In genomic region chr10:100303724-100304319, GRCh38 we compare ENCODE assay signal across 8 cellular contexts. TPM values are rescaled to one million over a fixed set of nuclear protein-coding genes. Genes with fewer than 3 reads are reported as not detected.
DNase-seq lines count a peak whose midpoint lies in the region; ATAC-seq and TF ChIP-seq lines count a peak whose summit lies in the region.

No MANE protein-coding gene starts in this region.

- H3K27me3 Mint-ChIP-seq in osteocyte (ENCODE audit: unreplicated experiment) = peaks cover 73% of the 10 kb centered on the region
- H3K27me3 Mint-ChIP-seq in activated CD8-positive, alpha-beta memory T cell treated with anti-CD3 and anti-CD28 coated beads, Interleukin-2, amount 10 ng/mL, durations not matched to agents 7 days and 5 days = peaks cover 67% of the 10 kb centered on the region

- TF ChIP-seq CTCF in GM12873 (IDR thresholded peaks at IDR 0.05; ENCODE audit: insufficient read depth, low read depth, low read length, missing control alignments) (peak; percentile 68), osteocyte (IDR thresholded peaks at IDR 0.05) (peak; percentile 71)

- no peaks in the 10 kb centered on the region for H3K4me1 Mint-ChIP-seq in osteocyte (ENCODE audit: unreplicated experiment)
- no peaks in the 10 kb centered on the region for H3K4me1 Mint-ChIP-seq in activated CD8-positive, alpha-beta memory T cell treated with anti-CD3 and anti-CD28 coated beads, Interleukin-2, amount 10 ng/mL, durations not matched to agents 7 days and 5 days

- H3K4me3 Mint-ChIP-seq in osteocyte (ENCODE audit: unreplicated experiment) = no peak overlapping the region
- no peak overlapping the region for H3K4me3 Mint-ChIP-seq in activated CD8-positive, alpha-beta memory T cell treated with anti-CD3 and anti-CD28 coated beads, Interleukin-2, amount 10 ng/mL, durations not matched to agents 7 days and 5 days

- H3K36me3 Mint-ChIP-seq in osteocyte (ENCODE audit: unreplicated experiment) = no peaks in the 10 kb centered on the region
- H3K36me3 Mint-ChIP-seq in activated CD8-positive, alpha-beta memory T cell treated with anti-CD3 and anti-CD28 coated beads, Interleukin-2, amount 10 ng/mL, durations not matched to agents 7 days and 5 days = no peaks in the 10 kb centered on the region

- H3K9me3 Mint-ChIP-seq in osteocyte (ENCODE audit: unreplicated experiment) = no peaks in the 10 kb centered on the region
- no peaks in the 10 kb centered on the region for H3K9me3 Mint-ChIP-seq in activated CD8-positive, alpha-beta memory T cell treated with anti-CD3 and anti-CD28 coated beads, Interleukin-2, amount 10 ng/mL, durations not matched to agents 7 days and 5 days (ENCODE audit: low read depth)

- no peak overlapping the region for H3K27ac Mint-ChIP-seq in osteocyte (ENCODE audit: unreplicated experiment)
- no peak overlapping the region for H3K27ac Mint-ChIP-seq in activated CD8-positive, alpha-beta memory T cell treated with anti-CD3 and anti-CD28 coated beads, Interleukin-2, amount 10 ng/mL, durations not matched to agents 7 days and 5 days

- DNase-seq in A172 (ENCODE audit: low spot score) (peak; percentile 57), NCI-H748 treated with DMSO at 0.1 percent for 48 hours (lab: John Stamatoyannopoulos, UW) (peak; percentile 19), dermis microvascular lymphatic vessel endothelial cell (ENCODE audit: low read depth in 2 of 2) (peak; percentile 5 to 43), osteocyte (ENCODE audit: extremely low spot score, unreplicated experiment) (no peak)
- DNase-seq in activated CD8-positive, alpha-beta memory T cell treated with anti-CD3 and anti-CD28 coated beads, Interleukin-2, amount 10 ng/mL, durations not matched to agents 7 days and 5 days = no peak

- ATAC-seq in GM21723 (IDR thresholded peaks at IDR 0.05; ENCODE audit: unreplicated experiment) (no peak), HG03045 (IDR thresholded peaks at IDR 0.05; ENCODE audit: unreplicated experiment) (no peak)
- ATAC-seq in activated CD8-positive, alpha-beta memory T cell treated with anti-CD3 and anti-CD28 coated beads, Interleukin-2, amount 10 ng/mL, durations not matched to agents 7 days and 5 days = no peak

- CTCF ChIA-PET in activated CD8-positive, alpha-beta memory T cell treated with anti-CD3 and anti-CD28 coated beads, Interleukin-2, amount 10 ng/mL, durations not matched to agents 7 days and 5 days (lab: Charles Lee) = interaction anchor here (0.5 to 1.7 kb wide), 11 partner anchors 9 to 215 kb away, joined by 3 to 12 read pairs (median 3); no protein-coding TSS in a partner anchor

RNA-seq across cellular contexts. Expression of gene BLOC1S2, which starts 17.3 kb away (rescaled TPM):
- 113 and 127 TPM in 2 replicates for total RNA-seq in A172 (2014; rRNA removed; shearing (Covaris generic))
- total RNA-seq in dermis microvascular lymphatic vessel endothelial cell (25.8 and 45.6 TPM in 2 replicates), osteocyte (23.7 and 27.5 TPM in 2 replicates)
- 10 to 100 TPM; 43.1 to 58.6 TPM for total RNA-seq in activated CD8-positive, alpha-beta memory T cell treated with anti-CD3 and anti-CD28 coated beads, Interleukin-2, amount 10 ng/mL, durations not matched to agents 7 days and 5 days

RNA-seq across cellular contexts. Expression of gene PKD2L1, which starts 26.2 kb away (rescaled TPM):
- not detected in 2 replicates for total RNA-seq in A172 (2014; rRNA removed; shearing (Covaris generic))
- total RNA-seq in dermis microvascular lymphatic vessel endothelial cell (not detected in 2 replicates), osteocyte (not detected in 2 replicates)
- not detected for total RNA-seq in activated CD8-positive, alpha-beta memory T cell treated with anti-CD3 and anti-CD28 coated beads, Interleukin-2, amount 10 ng/mL, durations not matched to agents 7 days and 5 days

RNA-seq across cellular contexts. Expression of gene CWF19L1, which starts 36.4 kb away (rescaled TPM):
- 47.1 and 54.3 TPM in 2 replicates for total RNA-seq in A172 (2014; rRNA removed; shearing (Covaris generic))
- total RNA-seq in dermis microvascular lymphatic vessel endothelial cell (22.4 and 29.0 TPM in 2 replicates), osteocyte (18.7 and 18.9 TPM in 2 replicates)
- total RNA-seq in activated CD8-positive, alpha-beta memory T cell treated with anti-CD3 and anti-CD28 coated beads, Interleukin-2, amount 10 ng/mL, durations not matched to agents 7 days and 5 days = 10 to 100 TPM; 44.6 to 47.6 TPM

RNA-seq across cellular contexts. Expression of gene SCD, which starts 43.2 kb away (rescaled TPM):
- 249 and 398 TPM in 2 replicates for total RNA-seq in A172 (2014; rRNA removed; shearing (Covaris generic))
- 41.2 and 104 TPM in 2 replicates for total RNA-seq in dermis microvascular lymphatic vessel endothelial cell
- 77.9 and 81.4 TPM in 2 replicates for total RNA-seq in osteocyte
- total RNA-seq in activated CD8-positive, alpha-beta memory T cell treated with anti-CD3 and anti-CD28 coated beads, Interleukin-2, amount 10 ng/mL, durations not matched to agents 7 days and 5 days = 100 to 1,000 TPM; 121 to 134 TPM

Comparison
In these comparisons a context has a peak if more than half of its experiments do, and no peak if none do; other contexts are left out.
1. DNase-seq: peak in A172 (single experiment), NCI-H748 treated with DMSO at 0.1 percent for 48 hours (single experiment) and dermis microvascular lymphatic vessel endothelial cell (2 of 2); none in osteocyte (single experiment) and activated CD8-positive, alpha-beta memory T cell treated with anti-CD3 and anti-CD28 coated beads, Interleukin-2, amount 10 ng/mL, durations not matched to agents 7 days and 5 days (single experiment).